16 cellular contexts compared by ENCODE assay signal in genomic region chr3:196694941-196695848, GRCh38. TPM values are rescaled to one million over a fixed set of nuclear protein-coding genes. Genes with fewer than 3 reads are reported as not detected.
A peak's percentile ranks its signal among the peaks of the same experiment; 100 is the strongest.
DNase-seq lines count a peak whose midpoint lies in the region; ATAC-seq and TF ChIP-seq lines count a peak whose summit lies in the region.
"Had no signal": no experiment of that assay in that cellular context is flagged by ENCODE, and none has a peak within 500 bp of the region (broad histone marks: within the 10 kb centered on the region; RNA-seq: fewer than 3 reads in every experiment).

No MANE protein-coding gene starts in this region.

- no peaks in the 10 kb centered on the region for H3K36me3 Mint-ChIP-seq in activated T-helper 1 cell treated with anti-CD3 and anti-CD28 coated beads, Interleukin-12 subunit alpha, Interleukin-12 subunit beta, Interleukin-2, Interleukin-4 antibody, amounts not matched to agents 30 ng/mL and 10 ng/mL and 1 ng/mL, durations not matched to agents 14 hours and 24 hours and 36 hours (ENCODE audit: low read depth)
- H3K36me3 Mint-ChIP-seq in natural killer cell (no peaks in the 10 kb centered on the region), progenitor cell of endocrine pancreas (ENCODE audit: insufficient read depth) (no peaks in the 10 kb centered on the region)

- H3K9me3 ChIP-seq in upper lobe of left lung = no peaks in the 10 kb centered on the region
- H3K9me3 ChIP-seq: esophagus squamous epithelium, heart right ventricle had no signal

- H3K4me1 ChIP-seq in upper lobe of left lung = peaks cover 4 to 6% (median 5%) of the 10 kb centered on the region in 4 donors
- H3K4me1 ChIP-seq: esophagus squamous epithelium had no signal

- no peaks in the 10 kb centered on the region for H3K4me1 Mint-ChIP-seq in activated T-helper 1 cell treated with anti-CD3 and anti-CD28 coated beads, Interleukin-12 subunit alpha, Interleukin-12 subunit beta, Interleukin-2, Interleukin-4 antibody, amounts not matched to agents 30 ng/mL and 10 ng/mL and 1 ng/mL, durations not matched to agents 14 hours and 24 hours and 36 hours (ENCODE audit: low read depth)
- H3K4me1 Mint-ChIP-seq in natural killer cell (peaks cover 0 to 12% of the 10 kb centered on the region in 2 donors), progenitor cell of endocrine pancreas (ENCODE audit: low read depth) (no peaks in the 10 kb centered on the region)

- TF ChIP-seq CTCF in natural killer cell (IDR thresholded peaks at IDR 0.05) = no peak
- no peak for TF ChIP-seq CTCF in upper lobe of left lung (IDR thresholded peaks at IDR 0.05)
- no peak for TF ChIP-seq CTCF in progenitor cell of endocrine pancreas (IDR thresholded peaks at IDR 0.05; ENCODE audit: unreplicated experiment)

- H3K9me3 Mint-ChIP-seq in activated T-helper 1 cell treated with anti-CD3 and anti-CD28 coated beads, Interleukin-12 subunit alpha, Interleukin-12 subunit beta, Interleukin-2, Interleukin-4 antibody, amounts not matched to agents 30 ng/mL and 10 ng/mL and 1 ng/mL, durations not matched to agents 14 hours and 24 hours and 36 hours = no peaks in the 10 kb centered on the region
- H3K9me3 Mint-ChIP-seq in natural killer cell (peaks cover 0 to 2% of the 10 kb centered on the region in 2 donors), progenitor cell of endocrine pancreas (ENCODE audit: low read depth) (no peaks in the 10 kb centered on the region)

- no peak overlapping the region for H3K27ac ChIP-seq in upper lobe of left lung
- H3K27ac ChIP-seq: coronary artery, esophagus squamous epithelium, heart right ventricle had no signal

- H3K27me3 Mint-ChIP-seq in activated T-helper 1 cell treated with anti-CD3 and anti-CD28 coated beads, Interleukin-12 subunit alpha, Interleukin-12 subunit beta, Interleukin-2, Interleukin-4 antibody, amounts not matched to agents 30 ng/mL and 10 ng/mL and 1 ng/mL, durations not matched to agents 14 hours and 24 hours and 36 hours (ENCODE audit: insufficient read depth) = peaks cover 3% of the 10 kb centered on the region
- H3K27me3 Mint-ChIP-seq in natural killer cell (ENCODE audit: low read depth in 2 of 2) (no peaks in the 10 kb centered on the region), progenitor cell of endocrine pancreas (peaks cover 6% of the 10 kb centered on the region)

- no peak for TF ChIP-seq EP300 in upper lobe of left lung (IDR thresholded peaks at IDR 0.05)

- no peaks in the 10 kb centered on the region for H3K36me3 ChIP-seq in upper lobe of left lung
- H3K36me3 ChIP-seq: esophagus squamous epithelium, heart right ventricle had no signal

- 92 to 95% methylated on average over 17 of the region's 17 CpGs for WGBS in upper lobe of left lung, 2 donors

- H3K27ac Mint-ChIP-seq in activated T-helper 1 cell treated with anti-CD3 and anti-CD28 coated beads, Interleukin-12 subunit alpha, Interleukin-12 subunit beta, Interleukin-2, Interleukin-4 antibody, amounts not matched to agents 30 ng/mL and 10 ng/mL and 1 ng/mL, durations not matched to agents 14 hours and 24 hours and 36 hours = peak overlapping the region; percentile 93
- H3K27ac Mint-ChIP-seq in natural killer cell (peak overlapping the region; percentile 72 to 86), progenitor cell of endocrine pancreas (no peak overlapping the region)

- ATAC-seq in natural killer cell (peak; percentile 34 to 57 (median 57)), upper lobe of left lung (ENCODE audit: low FRiP score in 2 of 2) (peak; percentile 23 to 58)

- no peaks in the 10 kb centered on the region for H3K27me3 ChIP-seq in upper lobe of left lung
- H3K27me3 ChIP-seq: esophagus squamous epithelium had no signal

- DNase-seq in activated naive CD4-positive, alpha-beta T cell treated with Interleukin-2 at 50 U/mL for 16 hours = peak; percentile 19
- no peak for DNase-seq in activated naive CD4-positive, alpha-beta T cell treated with anti-CD3 and anti-CD28 coated beads, Interleukin-2, amount 50 U/mL, for 16 hours
- no peak for DNase-seq in activated T-helper 1 cell treated with anti-CD3 and anti-CD28 coated beads, Interleukin-12 subunit alpha, Interleukin-12 subunit beta, Interleukin-2, Interleukin-4 antibody, amounts not matched to agents 30 ng/mL and 10 ng/mL and 1 ng/mL, durations not matched to agents 14 hours and 24 hours and 36 hours (ENCODE audit: low spot score)
- DNase-seq in natural killer cell (peak; percentile 25), upper lobe of left lung (peak in 1 of 2 donors; percentile 41), T-helper 9 cell (no peak), retina (no peak), progenitor cell of endocrine pancreas (ENCODE audit: low spot score, unreplicated experiment) (no peak)
- DNase-seq: ACHN, esophagus squamous epithelium, heart right ventricle, Karpas-422, kidney glomerular epithelial cell, NCI-H1694, NCI-H510A treated with DMSO at 0.1 percent for 48 hours had no signal

- TF ChIP-seq POLR2A in upper lobe of left lung (IDR thresholded peaks at IDR 0.05) = no peak

- peak overlapping the region; percentile 33 for H3K4me3 Mint-ChIP-seq in activated T-helper 1 cell treated with anti-CD3 and anti-CD28 coated beads, Interleukin-12 subunit alpha, Interleukin-12 subunit beta, Interleukin-2, Interleukin-4 antibody, amounts not matched to agents 30 ng/mL and 10 ng/mL and 1 ng/mL, durations not matched to agents 14 hours and 24 hours and 36 hours
- H3K4me3 Mint-ChIP-seq in natural killer cell = peak overlapping the region; percentile 58
- H3K4me3 Mint-ChIP-seq in progenitor cell of endocrine pancreas (ENCODE audit: low read depth) = no peak overlapping the region

- H3K4me3 ChIP-seq in upper lobe of left lung = no peak overlapping the region
- H3K4me3 ChIP-seq: coronary artery, esophagus squamous epithelium, heart right ventricle had no signal

- intact Hi-C loops in activated T-helper 1 cell treated with anti-CD3 and anti-CD28 coated beads, Interleukin-12 subunit alpha, Interleukin-12 subunit beta, Interleukin-2, Interleukin-4 antibody, amounts not matched to agents 30 ng/mL and 10 ng/mL and 1 ng/mL, durations not matched to agents 14 hours and 24 hours and 36 hours (cut with micrococcal nuclease) = loop anchor here (1.0 kb wide), 2 partner anchors 10 to 86 kb away; no protein-coding TSS in a partner anchor
- intact Hi-C loops in natural killer cell (cut with micrococcal nuclease) = no loop called here

RNA-seq across cellular contexts. Expression of gene CEP19, which starts 16.9 kb away (rescaled TPM):
- 3.9 and 4.1 TPM in 2 replicates for total RNA-seq in activated T-helper 1 cell treated with anti-CD3 and anti-CD28 coated beads, Interleukin-12 subunit alpha, Interleukin-12 subunit beta, Interleukin-2, Interleukin-4 antibody, amounts not matched to agents 30 ng/mL and 10 ng/mL and 1 ng/mL, durations not matched to agents 14 hours and 24 hours and 36 hours
- 1 to 10 TPM in 2 of 3 donors, under 1 TPM in 1; 0.92 to 1.8 (median 1.1) TPM for total RNA-seq in natural killer cell
- total RNA-seq in upper lobe of left lung = 1 to 10 TPM; 1.2 to 9.0 (median 2.6) TPM
- 2.3 and 2.5 TPM in 2 replicates for total RNA-seq in progenitor cell of endocrine pancreas

RNA-seq across cellular contexts. Expression of gene PIGX, which starts 17.0 kb away (rescaled TPM):
- 49.7 and 52.1 TPM in 2 replicates for total RNA-seq in activated T-helper 1 cell treated with anti-CD3 and anti-CD28 coated beads, Interleukin-12 subunit alpha, Interleukin-12 subunit beta, Interleukin-2, Interleukin-4 antibody, amounts not matched to agents 30 ng/mL and 10 ng/mL and 1 ng/mL, durations not matched to agents 14 hours and 24 hours and 36 hours
- total RNA-seq in natural killer cell = 10 to 100 TPM; 23.9 to 31.8 (median 24.2) TPM
- total RNA-seq in upper lobe of left lung = 10 to 100 TPM in 5 of 6 donors, 1 to 10 TPM in 1; 9.4 to 19.5 (median 17.4) TPM
- total RNA-seq in progenitor cell of endocrine pancreas = 26.1 and 28.3 TPM in 2 replicates

RNA-seq across cellular contexts. Expression of gene PAK2, which starts 44.5 kb away (rescaled TPM):
- 82.5 and 86.5 TPM in 2 replicates for total RNA-seq in activated T-helper 1 cell treated with anti-CD3 and anti-CD28 coated beads, Interleukin-12 subunit alpha, Interleukin-12 subunit beta, Interleukin-2, Interleukin-4 antibody, amounts not matched to agents 30 ng/mL and 10 ng/mL and 1 ng/mL, durations not matched to agents 14 hours and 24 hours and 36 hours
- total RNA-seq in natural killer cell (10 to 100 TPM; 64.5 to 68.6 (median 66.4) TPM), upper lobe of left lung (10 to 100 TPM; 24.7 to 82.2 (median 60.1) TPM), progenitor cell of endocrine pancreas (71.9 and 72.1 TPM in 2 replicates)

RNA-seq across cellular contexts. Expression of gene NRROS, which starts 55.7 kb away (rescaled TPM):
- total RNA-seq in activated T-helper 1 cell treated with anti-CD3 and anti-CD28 coated beads, Interleukin-12 subunit alpha, Interleukin-12 subunit beta, Interleukin-2, Interleukin-4 antibody, amounts not matched to agents 30 ng/mL and 10 ng/mL and 1 ng/mL, durations not matched to agents 14 hours and 24 hours and 36 hours = 37.8 and 38.8 TPM in 2 replicates
- total RNA-seq in natural killer cell (10 to 100 TPM; 32.5 to 56.3 (median 56.2) TPM), upper lobe of left lung (10 to 100 TPM in 5 of 6 donors, 1 to 10 TPM in 1; 6.5 to 23.2 (median 16.4) TPM), progenitor cell of endocrine pancreas (1.4 and 2.0 TPM in 2 replicates)

Comparison
In these comparisons a context has a peak if more than half of its experiments do, and no peak if none do; other contexts are left out.
1. DNase-seq: peak in activated naive CD4-positive, alpha-beta T cell treated with Interleukin-2 at 50 U/mL for 16 hours (single experiment) and natural killer cell (single experiment); none in activated naive CD4-positive, alpha-beta T cell treated with anti-CD3 and anti-CD28 coated beads, Interleukin-2, amount 50 U/mL, for 16 hours (single experiment), activated T-helper 1 cell treated with anti-CD3 and anti-CD28 coated beads, Interleukin-12 subunit alpha, Interleukin-12 subunit beta, Interleukin-2, Interleukin-4 antibody, amounts not matched to agents 30 ng/mL and 10 ng/mL and 1 ng/mL, durations not matched to agents 14 hours and 24 hours and 36 hours (single experiment), T-helper 9 cell (single experiment), retina (single experiment) and progenitor cell of endocrine pancreas (single experiment).